In genomic region chr20:5451643-5452210, GRCh38 we compare ENCODE assay signal across 23 cellular contexts.
"Had no signal": no experiment of that assay in that cellular context is flagged by ENCODE, and none has a peak within 500 bp of the region (broad histone marks: within the 10 kb centered on the region; RNA-seq: fewer than 3 reads in every experiment).

No MANE protein-coding gene starts in this region.

- H3K9me3 ChIP-seq: SK-N-SH had no signal

- FAIRE-seq: HTR-8/SVneo, RCC 7860 had no signal

- DNase-seq: Kasumi-1, MM.1S, NCI-H1092 treated with DMSO at 0.1 percent for 48 hours, NCI-H1417, NCI-H1436 treated with DMSO at 0.1 percent for 48 hours, NCI-H1694, NCI-H187 treated with DMSO at 0.1 percent for 48 hours, NCI-H2029 treated with DMSO at 0.1 percent for 48 hours, NCI-H2171 treated with DMSO at 0.1 percent for 48 hours, NCI-H345, NCI-H446 treated with DMSO at 0.1 percent for 48 hours, NCI-H510A treated with DMSO at 0.1 percent for 48 hours, NCI-H526, NCI-H82, Right ventricle myocardium superior, RPMI8226, SK-N-SH, SW 1271, T-helper 1 cell had no signal

- H3K27ac ChIP-seq: HL-60, KMS-11 had no signal

- H3K4me2 ChIP-seq: KMS-11, SK-N-SH had no signal

- H3K9ac ChIP-seq: KMS-11, SK-N-SH had no signal
